ENCODE assay signal across 11 cellular contexts in the genomic region with DNA sequence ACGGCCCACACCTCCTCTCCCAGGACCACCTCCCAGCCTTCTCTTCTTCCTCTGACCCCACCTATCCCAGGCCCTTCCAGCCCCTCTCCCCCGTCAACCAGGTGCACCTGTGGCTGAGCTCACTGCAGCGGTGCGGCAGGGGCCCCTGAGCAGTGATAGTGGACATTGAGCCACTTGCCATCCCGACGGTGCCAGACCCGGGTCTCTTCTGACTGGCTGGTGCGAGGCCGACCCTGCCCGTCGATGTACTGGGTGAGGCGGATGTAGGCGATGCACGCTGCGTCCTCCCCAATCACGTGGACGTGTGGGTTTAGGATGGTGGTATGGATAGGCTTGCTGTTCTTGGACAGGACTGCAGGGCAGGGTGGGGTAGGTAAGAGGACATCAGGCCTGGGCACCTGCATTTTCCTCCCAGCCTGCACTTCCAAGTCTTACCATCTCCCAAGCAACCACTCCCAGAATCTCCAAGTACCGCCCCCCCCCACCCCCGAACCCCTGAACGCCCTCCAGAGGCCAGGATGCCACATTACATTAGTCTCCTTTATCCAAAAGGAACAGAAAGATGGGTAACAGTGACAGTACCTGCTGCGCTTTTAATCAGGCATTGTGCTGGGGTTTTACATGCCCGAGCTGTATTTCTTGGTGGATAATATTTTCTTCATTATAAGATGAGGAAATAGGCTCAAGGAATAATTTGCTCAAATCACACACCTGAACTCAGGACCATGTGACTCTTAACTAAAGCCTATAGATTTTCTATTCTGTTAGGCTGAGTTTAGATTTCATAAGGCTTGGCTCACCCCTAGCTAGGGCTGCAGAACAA. TPM values are rescaled to one million over a fixed set of nuclear protein-coding genes. Genes with fewer than 3 reads are reported as not detected.
A peak's percentile ranks its signal among the peaks of the same experiment; 100 is the strongest.
DNase-seq lines count a peak whose midpoint lies in the region; ATAC-seq, FAIRE-seq and TF ChIP-seq lines count a peak whose summit lies in the region.
"Had no signal": no experiment of that assay in that cellular context is flagged by ENCODE, and none has a peak within 500 bp of the region (broad histone marks: within the 10 kb centered on the region; RNA-seq: fewer than 3 reads in every experiment).

No MANE protein-coding gene starts in this region.

- in situ Hi-C loops in GM23248 (cut with MboI), result no loop called here

- peak; percentile 49 for TF ChIP-seq CTCF in glutamatergic neuron (IDR thresholded peaks at IDR 0.05; ENCODE audit: partially characterized antibody, unreplicated experiment)

- peaks cover 22% of the 10 kb centered on the region for H3F3A ChIP-seq in GM23248 (ENCODE audit: insufficient read depth)

- DNase-seq in AG08396 (ENCODE audit: low spot score) (peak; percentile 57), GM23248 (peak; percentile 38), SKM-1 (lab: John Stamatoyannopoulos, UW; ENCODE audit: unreplicated experiment) (peak; percentile 29), glutamatergic neuron (no peak), NK-92 (lab: John Stamatoyannopoulos, UW; ENCODE audit: unreplicated experiment) (no peak), GM12891 (ENCODE audit: insufficient read length, low spot score) (no peak)
- DNase-seq: activated CD8-positive, alpha-beta memory T cell treated with anti-CD3 and anti-CD28 coated beads for 24 hours; NCI-H2171 treated with DMSO at 0.1 percent for 48 hours had no signal

- H3K4me3 ChIP-seq in GM23248, result no peak overlapping the region

- ATAC-seq in GM21526 (IDR thresholded peaks at IDR 0.05; ENCODE audit: low FRiP score, unreplicated experiment) (no peak), GM18873 (IDR thresholded peaks at IDR 0.05; ENCODE audit: low FRiP score, unreplicated experiment) (no peak)

- H3K4me3 Mint-ChIP-seq in glutamatergic neuron (ENCODE audit: unreplicated experiment), result peak overlapping the region; percentile 30

- no peaks in the 10 kb centered on the region for H3K36me3 ChIP-seq in GM23248 (ENCODE audit: low read depth)

- H3K9me2 ChIP-seq in GM23248 (ENCODE audit: insufficient read depth), result no peaks in the 10 kb centered on the region

- peaks cover 6% of the 10 kb centered on the region for H3K27me3 Mint-ChIP-seq in glutamatergic neuron (ENCODE audit: unreplicated experiment)

- peaks cover 10% of the 10 kb centered on the region for H3K9me3 Mint-ChIP-seq in glutamatergic neuron (ENCODE audit: unreplicated experiment)

- peaks cover 9% of the 10 kb centered on the region for H3K4me1 Mint-ChIP-seq in glutamatergic neuron (ENCODE audit: low read depth, unreplicated experiment)

- 85% methylated on average over 22 of the region's 22 CpGs for WGBS in GM23248 (ENCODE audit: low coverage in 1 of 2, low lambda C conversion rate in 2 of 2, missing lambda C conversion rate in 2 of 2), 2 experiments

- H3K79me2 ChIP-seq in GM23248 (ENCODE audit: insufficient read depth), result peaks cover 3% of the 10 kb centered on the region

- H2AFZ ChIP-seq in GM23248, result no peak overlapping the region

- H3K36me3 Mint-ChIP-seq in glutamatergic neuron (ENCODE audit: unreplicated experiment), result no peaks in the 10 kb centered on the region

- H3K27ac Mint-ChIP-seq in glutamatergic neuron (ENCODE audit: unreplicated experiment), result no peak overlapping the region

- TF ChIP-seq POLR2A in GM12891 (IDR thresholded peaks at IDR 0.05; ENCODE audit: low read depth, low read length), result no peak

- H3K4me2 ChIP-seq in GM23248 (ENCODE audit: unreplicated experiment), result peak overlapping the region; percentile 50

- no peak for FAIRE-seq in GM12891 (lab: Jason Lieb, UNC)
- FAIRE-seq: G401.6 had no signal

- no peaks in the 10 kb centered on the region for H3K27me3 ChIP-seq in GM23248 (replicated peaks; ENCODE audit: insufficient read depth)

- peaks cover 25% of the 10 kb centered on the region for H3K4me1 ChIP-seq in GM23248 (ENCODE audit: insufficient read depth)

- no peaks in the 10 kb centered on the region for H4K20me1 ChIP-seq in GM23248 (ENCODE audit: insufficient read depth)

- peak overlapping the region; percentile 63 for H3K27ac ChIP-seq in GM23248

- H3K9ac ChIP-seq in GM23248, result no peak overlapping the region

- no peaks in the 10 kb centered on the region for H3K9me3 ChIP-seq in GM23248 (ENCODE audit: low read depth)

TF ChIP-seq in GM12891, 5 proteins besides CTCF, POLR2A, EP300 and RAD21:
- TF ChIP-seq TAF1 (IDR thresholded peaks at IDR 0.05; ENCODE audit: low read depth, low read length), result no peak
- no peak for TF ChIP-seq POLR2AphosphoS5 (IDR thresholded peaks at IDR 0.05; ENCODE audit: low read depth, low read length)
- TF ChIP-seq PAX5 (IDR thresholded peaks at IDR 0.05; ENCODE audit: insufficient read depth, low read length, severe bottlenecking), result no peak
- TF ChIP-seq POU2F2 (IDR thresholded peaks at IDR 0.05; ENCODE audit: low read depth, low read length), result no peak
- no peak for TF ChIP-seq SPI1 (IDR thresholded peaks at IDR 0.05; ENCODE audit: low read depth, low read length)

RNA-seq across cellular contexts. Expression of a gene that starts 3.7 kb away (rescaled TPM):
- 26.8 and 50.0 TPM in 2 replicates for total RNA-seq in GM23248 (2014; rRNA removed; shearing (Covaris generic))
- polyA plus RNA-seq in GM23248 (2016; fragmentation: Nextera tagmentation; extraction: Ambion mirVana), result 27.4 and 30.9 TPM in 2 replicates
- total RNA-seq in glutamatergic neuron (ENCODE audit: unreplicated experiment), result 34.4 TPM
- polyA plus RNA-seq in GM12891 (2012; ENCODE audit: low read depth, missing spikeins), result 14.8 TPM

RNA-seq across cellular contexts. Expression of a gene that starts 29.7 kb away (rescaled TPM):
- total RNA-seq in GM23248 (2014; rRNA removed; shearing (Covaris generic)), result 44.4 and 61.5 TPM in 2 replicates
- 24.3 and 25.5 TPM in 2 replicates for polyA plus RNA-seq in GM23248 (2016; fragmentation: Nextera tagmentation; extraction: Ambion mirVana)
- 165 TPM for total RNA-seq in glutamatergic neuron (ENCODE audit: unreplicated experiment)
- polyA plus RNA-seq in GM12891 (2012; ENCODE audit: low read depth, missing spikeins), result 51.6 TPM

RNA-seq across cellular contexts. Expression of a gene that starts 33.3 kb away (rescaled TPM):
- total RNA-seq in GM23248 (2014; rRNA removed; shearing (Covaris generic)), result 23.1 and 26.9 TPM in 2 replicates
- 66.3 and 73.0 TPM in 2 replicates for polyA plus RNA-seq in GM23248 (2016; fragmentation: Nextera tagmentation; extraction: Ambion mirVana)
- total RNA-seq in glutamatergic neuron (ENCODE audit: unreplicated experiment), result 30.9 TPM
- polyA plus RNA-seq in GM12891 (2012; ENCODE audit: low read depth, missing spikeins), result 79.1 TPM

RNA-seq across cellular contexts. Expression of a gene that starts 59.2 kb away (rescaled TPM):
- 25.7 and 29.1 TPM in 2 replicates for total RNA-seq in GM23248 (2014; rRNA removed; shearing (Covaris generic))
- 24.3 and 28.2 TPM in 2 replicates for polyA plus RNA-seq in GM23248 (2016; fragmentation: Nextera tagmentation; extraction: Ambion mirVana)
- 25.9 TPM for total RNA-seq in glutamatergic neuron (ENCODE audit: unreplicated experiment)
- 10.9 TPM for polyA plus RNA-seq in GM12891 (2012; ENCODE audit: low read depth, missing spikeins)

Comparison
In these comparisons a context has a peak if more than half of its experiments do, and no peak if none do; other contexts are left out.
1. DNase-seq: peak in AG08396 (single experiment), GM23248 (single experiment) and SKM-1 (single experiment); none in glutamatergic neuron (single experiment), NK-92 (single experiment) and GM12891 (single experiment).